ENCODE assay signal across 14 cellular contexts in genomic region chr13:89846890-89847585, GRCh38.
"Had no signal": no experiment of that assay in that cellular context is flagged by ENCODE, and none has a peak within 500 bp of the region (broad histone marks: within the 10 kb centered on the region; RNA-seq: fewer than 3 reads in every experiment).

No MANE protein-coding gene starts in this region.

- H3K4me1 ChIP-seq: heart left ventricle, thyroid gland, vagina had no signal

- ATAC-seq: activated CD8-positive, alpha-beta T cell treated with anti-CD3 and anti-CD28 coated beads for 36 hours; activated T-cell treated with anti-CD3 and anti-CD28 coated beads, Interleukin-2, amount 50 U/mL, for 72 hours; heart left ventricle; T-cell had no signal

- H3K9me3 ChIP-seq: heart left ventricle, ovary, thyroid gland, vagina had no signal

- H3K4me1 Mint-ChIP-seq: T-cell had no signal

- H3K27me3 ChIP-seq: heart left ventricle, ovary, thyroid gland, vagina had no signal

- H3K27ac ChIP-seq: heart left ventricle, ovary, thyroid gland, vagina, WERI-Rb-1 had no signal

- H3K4me3 Mint-ChIP-seq: activated CD8-positive, alpha-beta T cell treated with anti-CD3 and anti-CD28 coated beads for 36 hours; activated T-cell treated with anti-CD3 and anti-CD28 coated beads, Interleukin-2, amount 50 U/mL, for 72 hours; T-cell had no signal

- H3K27ac Mint-ChIP-seq: activated CD8-positive, alpha-beta T cell treated with anti-CD3 and anti-CD28 coated beads for 36 hours; activated T-cell treated with anti-CD3 and anti-CD28 coated beads, Interleukin-2, amount 50 U/mL, for 72 hours; T-cell had no signal

- H3K4me3 ChIP-seq: heart left ventricle, ovary, thyroid gland, vagina had no signal

- DNase-seq: activated CD4-positive, alpha-beta T cell treated with anti-CD3 and anti-CD28 coated beads for 4 hours; activated CD8-positive, alpha-beta memory T cell treated with anti-CD3 and anti-CD28 coated beads, Interleukin-2, amount 50 U/mL, for 4 hours; activated CD8-positive, alpha-beta T cell treated with anti-CD3 and anti-CD28 coated beads for 36 hours; activated T-cell treated with anti-CD3 and anti-CD28 coated beads, Interleukin-2, amount 50 U/mL, for 72 hours; caudate nucleus; erythroblast; heart left ventricle; ovary; T-cell; thyroid gland; WERI-Rb-1 had no signal

- FAIRE-seq: astrocyte, keratinocyte had no signal

- H3K27me3 Mint-ChIP-seq: activated CD8-positive, alpha-beta T cell treated with anti-CD3 and anti-CD28 coated beads for 36 hours; T-cell had no signal

- H3K36me3 Mint-ChIP-seq: T-cell had no signal

- H3K36me3 ChIP-seq: heart left ventricle, ovary, thyroid gland, vagina, WERI-Rb-1 had no signal
